ENCODE assay signal across 15 cellular contexts in genomic region chr1:52461821-52462220, GRCh38. TPM values are rescaled to one million over a fixed set of nuclear protein-coding genes. Genes with fewer than 3 reads are reported as not detected.
DNase-seq lines count a peak whose midpoint lies in the region; TF ChIP-seq lines count a peak whose summit lies in the region.
"Had no signal": no experiment of that assay in that cellular context is flagged by ENCODE, and none has a peak within 500 bp of the region (broad histone marks: within the 10 kb centered on the region; RNA-seq: fewer than 3 reads in every experiment).

No MANE protein-coding gene starts in this region.

- H3K4me1 ChIP-seq in OCI-LY7 (ENCODE audit: insufficient read depth, low read length, poor library complexity, severe bottlenecking), result no peaks in the 10 kb centered on the region
- peaks cover 9% of the 10 kb centered on the region for H3K4me1 ChIP-seq in iPS-18a (ENCODE audit: control insufficient read depth, low read depth, low read length)
- H3K4me1 ChIP-seq: Caco-2 had no signal

- no peaks in the 10 kb centered on the region for H3K4me1 Mint-ChIP-seq in activated naive CD4-positive, alpha-beta T cell treated with anti-CD3 and anti-CD28 coated beads, Interleukin-2, amount 10 ng/mL, durations not matched to agents 7 days and 5 days

- H3K27me3 ChIP-seq in iPS-18a (ENCODE audit: control insufficient read depth, insufficient read depth, low read length), result no peaks in the 10 kb centered on the region

- no peak overlapping the region for H3K4me3 ChIP-seq in OCI-LY7 (ENCODE audit: low read depth, low read length, poor library complexity, severe bottlenecking)
- H3K4me3 ChIP-seq in iPS-18a (ENCODE audit: low read length), result peak overlapping the region; percentile 9
- H3K4me3 ChIP-seq: A549, HAP-1 had no signal

- intact Hi-C loops in OCI-LY7 (cut with micrococcal nuclease; ENCODE audit: unreplicated experiment), result no loop called here

- H3K9me3 ChIP-seq in OCI-LY7 (ENCODE audit: low read length) (no peaks in the 10 kb centered on the region), iPS-18a (ENCODE audit: control insufficient read depth, low read depth, low read length) (no peaks in the 10 kb centered on the region)
- H3K9me3 ChIP-seq: A549, Caco-2, HAP-1 had no signal

- no peak overlapping the region for H2AFZ ChIP-seq in OCI-LY7 (ENCODE audit: low read length)

- no peaks in the 10 kb centered on the region for H3K9me3 Mint-ChIP-seq in activated naive CD4-positive, alpha-beta T cell treated with anti-CD3 and anti-CD28 coated beads, Interleukin-2, amount 10 ng/mL, durations not matched to agents 7 days and 5 days
- H3K9me3 Mint-ChIP-seq: CD4-positive, alpha-beta T cell had no signal

- no peaks in the 10 kb centered on the region for H3K27me3 Mint-ChIP-seq in activated naive CD4-positive, alpha-beta T cell treated with anti-CD3 and anti-CD28 coated beads, Interleukin-2, amount 10 ng/mL, durations not matched to agents 7 days and 5 days
- H3K27me3 Mint-ChIP-seq: CD4-positive, alpha-beta T cell had no signal

- H3K4me3 Mint-ChIP-seq in activated naive CD4-positive, alpha-beta T cell treated with anti-CD3 and anti-CD28 coated beads, Interleukin-2, amount 10 ng/mL, durations not matched to agents 7 days and 5 days, result no peak overlapping the region
- H3K4me3 Mint-ChIP-seq: CD4-positive, alpha-beta T cell had no signal

- H3K36me3 ChIP-seq in OCI-LY7 (ENCODE audit: insufficient read depth, low read length), result no peaks in the 10 kb centered on the region; the same call in 1 of the 2 replicates
- H3K36me3 ChIP-seq in iPS-18a (ENCODE audit: control insufficient read depth, low read depth, low read length), result no peaks in the 10 kb centered on the region
- H3K36me3 ChIP-seq: HAP-1 had no signal

- H3K79me2 ChIP-seq in OCI-LY7 (ENCODE audit: insufficient read depth, low read depth, low read length), result no peaks in the 10 kb centered on the region

- H4K20me1 ChIP-seq in OCI-LY7 (ENCODE audit: insufficient read depth, low read length), result no peaks in the 10 kb centered on the region

- no peak for DNase-seq in activated naive CD4-positive, alpha-beta T cell treated with anti-CD3 and anti-CD28 coated beads, Interleukin-2, amount 10 ng/mL, durations not matched to agents 7 days and 5 days
- no peak for DNase-seq in activated naive CD4-positive, alpha-beta T cell (lab: John Stamatoyannopoulos, UW)
- DNase-seq in OCI-LY7 (ENCODE audit: low spot score), result no peak
- no peak for DNase-seq in amygdala (lab: John Stamatoyannopoulos, UW)
- DNase-seq in effector CD4-positive, alpha-beta T cell, result no peak
- no peak for DNase-seq in OCI-M1 (lab: John Stamatoyannopoulos, UW)
- DNase-seq: AML-193; Caco-2; CD4-positive, alpha-beta T cell; GOT3 had no signal

- H3K9me2 ChIP-seq in OCI-LY7 (ENCODE audit: insufficient read depth, low read length), result no peaks in the 10 kb centered on the region

- H3K27ac Mint-ChIP-seq in activated naive CD4-positive, alpha-beta T cell treated with anti-CD3 and anti-CD28 coated beads, Interleukin-2, amount 10 ng/mL, durations not matched to agents 7 days and 5 days, result peak overlapping the region; percentile 64
- H3K27ac Mint-ChIP-seq: CD4-positive, alpha-beta T cell had no signal

- POLR2A ChIA-PET in OCI-LY7 (lab: Charles Lee), result interaction anchor here (0.5 kb wide), 1 partner anchor 238 kb away, joined by 3 read pairs; no protein-coding TSS in a partner anchor

- H3K27ac ChIP-seq in OCI-LY7 (ENCODE audit: low read depth, low read length, poor library complexity, severe bottlenecking) (no peak overlapping the region), iPS-18a (ENCODE audit: low read length) (no peak overlapping the region)
- H3K27ac ChIP-seq: 22Rv1, A549, C4-2B had no signal

- peaks cover 34% of the 10 kb centered on the region for H3K36me3 Mint-ChIP-seq in activated naive CD4-positive, alpha-beta T cell treated with anti-CD3 and anti-CD28 coated beads, Interleukin-2, amount 10 ng/mL, durations not matched to agents 7 days and 5 days

- no peak for TF ChIP-seq CTCF in OCI-LY7 (conservative IDR thresholded peaks at IDR 0.05; ENCODE audit: low read length)

- CTCF ChIA-PET in activated naive CD4-positive, alpha-beta T cell treated with anti-CD3 and anti-CD28 coated beads, Interleukin-2, amount 10 ng/mL, durations not matched to agents 7 days and 5 days (lab: Charles Lee), result no interaction called here
- CTCF ChIA-PET in OCI-LY7 (lab: Charles Lee; ENCODE audit: unreplicated experiment), result no interaction called here

- no peak overlapping the region for H3K9ac ChIP-seq in iPS-18a (ENCODE audit: low read length)

- H3K4me2 ChIP-seq in OCI-LY7 (ENCODE audit: low read length), result no peak overlapping the region
- H3K4me2 ChIP-seq: A549 had no signal

- TSS peak; percentile 29 for BruUV-seq in OCI-LY7 (replicated peaks; lab: Mats Ljungman, UMichigan)

RNA-seq across cellular contexts. Expression of gene PRPF38A, which starts 57.4 kb away (rescaled TPM):
- 23.6 and 31.8 TPM in 2 replicates for total RNA-seq in OCI-LY7 (2014; rRNA removed; shearing (Covaris generic))
- total RNA-seq in OCI-LY7 (2022), result 82.3 and 83.4 TPM in 2 replicates

RNA-seq across cellular contexts. Expression of gene ORC1, which starts 57.6 kb away (rescaled TPM):
- 30.9 and 37.7 TPM in 2 replicates for total RNA-seq in OCI-LY7 (2014; rRNA removed; shearing (Covaris generic))
- total RNA-seq in OCI-LY7 (2022), result 39.0 and 40.4 TPM in 2 replicates
